ENCODE assay signal across 12 cellular contexts in genomic region chr10:35341521-35341920, GRCh38. TPM values are rescaled to one million over a fixed set of nuclear protein-coding genes. Genes with fewer than 3 reads are reported as not detected.
A peak's percentile ranks its signal among the peaks of the same experiment; 100 is the strongest.
DNase-seq lines count a peak whose midpoint lies in the region; ATAC-seq, FAIRE-seq and TF ChIP-seq lines count a peak whose summit lies in the region.
"Had no signal": no experiment of that assay in that cellular context is flagged by ENCODE, and none has a peak within 500 bp of the region (broad histone marks: within the 10 kb centered on the region; RNA-seq: fewer than 3 reads in every experiment).

No MANE protein-coding gene starts in this region.

- H3K36me3 Mint-ChIP-seq in activated CD8-positive, alpha-beta memory T cell treated with anti-CD3 and anti-CD28 coated beads, Interleukin-2, amount 10 ng/mL, durations not matched to agents 7 days and 5 days: peaks cover 13% of the 10 kb centered on the region
- H3K36me3 Mint-ChIP-seq in mesothelial cell of epicardium: no peaks in the 10 kb centered on the region

- ATAC-seq in activated CD8-positive, alpha-beta memory T cell treated with anti-CD3 and anti-CD28 coated beads, Interleukin-2, amount 10 ng/mL, durations not matched to agents 7 days and 5 days: peak; percentile 71
- ATAC-seq in HG03575 (IDR thresholded peaks at IDR 0.05; ENCODE audit: extremely low read depth, insufficient number of reproducible peaks, low FRiP score, unreplicated experiment): peak; percentile 76
- ATAC-seq in gastrocnemius medialis: no peak

- no peak for TF ChIP-seq POLR2A in H54 (IDR thresholded peaks at IDR 0.05; ENCODE audit: low read depth, low read length)
- TF ChIP-seq POLR2A in gastrocnemius medialis (IDR thresholded peaks at IDR 0.05): no peak

- H3K4me3 ChIP-seq in gastrocnemius medialis: no peak overlapping the region
- H3K4me3 ChIP-seq: tibial nerve had no signal

- H3K4me3 Mint-ChIP-seq in activated CD8-positive, alpha-beta memory T cell treated with anti-CD3 and anti-CD28 coated beads, Interleukin-2, amount 10 ng/mL, durations not matched to agents 7 days and 5 days: peak overlapping the region; percentile 63
- H3K4me3 Mint-ChIP-seq in mesothelial cell of epicardium: no peak overlapping the region

- no peaks in the 10 kb centered on the region for H3K9me3 ChIP-seq in gastrocnemius medialis
- H3K9me3 ChIP-seq: tibial nerve had no signal

- H3K27me3 Mint-ChIP-seq in activated CD8-positive, alpha-beta memory T cell treated with anti-CD3 and anti-CD28 coated beads, Interleukin-2, amount 10 ng/mL, durations not matched to agents 7 days and 5 days: no peaks in the 10 kb centered on the region
- no peaks in the 10 kb centered on the region for H3K27me3 Mint-ChIP-seq in mesothelial cell of epicardium (ENCODE audit: low read depth)

- H3K36me3 ChIP-seq in gastrocnemius medialis: no peaks in the 10 kb centered on the region
- H3K36me3 ChIP-seq: tibial nerve had no signal

- no peak for DNase-seq in activated CD8-positive, alpha-beta memory T cell treated with anti-CD3 and anti-CD28 coated beads, Interleukin-2, amount 10 ng/mL, durations not matched to agents 7 days and 5 days
- no peak for DNase-seq in activated CD8-positive, alpha-beta memory T cell treated with anti-CD3 and anti-CD28 coated beads, Interleukin-2, amount 50 U/mL, for 48 hours
- DNase-seq in H54 (ENCODE audit: insufficient read length, low spot score) (no peak), gastrocnemius medialis (no peak), NCI-H2081 (lab: John Stamatoyannopoulos, UW) (no peak), mesothelial cell of epicardium (ENCODE audit: low spot score in 2 of 2, unreplicated experiment in 2 of 2) (no peak)
- DNase-seq in stimulated activated CD4-positive, alpha-beta T cell treated with anti-CD3 and anti-CD28 coated beads, Interleukin-15, amount 100 ng/mL, for 24 hours: no peak
- DNase-seq: ACHN, anterior cingulate cortex had no signal

- H3K4me1 Mint-ChIP-seq in activated CD8-positive, alpha-beta memory T cell treated with anti-CD3 and anti-CD28 coated beads, Interleukin-2, amount 10 ng/mL, durations not matched to agents 7 days and 5 days: peaks cover 64% of the 10 kb centered on the region
- H3K4me1 Mint-ChIP-seq in mesothelial cell of epicardium: peaks cover 28% of the 10 kb centered on the region

- H3K9me3 Mint-ChIP-seq in activated CD8-positive, alpha-beta memory T cell treated with anti-CD3 and anti-CD28 coated beads, Interleukin-2, amount 10 ng/mL, durations not matched to agents 7 days and 5 days (ENCODE audit: low read depth): no peaks in the 10 kb centered on the region
- H3K9me3 Mint-ChIP-seq in mesothelial cell of epicardium: no peaks in the 10 kb centered on the region

- FAIRE-seq in H54 (lab: Jason Lieb, UNC): peak; percentile 55

- H3K27ac Mint-ChIP-seq in activated CD8-positive, alpha-beta memory T cell treated with anti-CD3 and anti-CD28 coated beads, Interleukin-2, amount 10 ng/mL, durations not matched to agents 7 days and 5 days: peak overlapping the region; percentile 76
- H3K27ac Mint-ChIP-seq in mesothelial cell of epicardium: no peak overlapping the region

- CTCF ChIA-PET in activated CD8-positive, alpha-beta memory T cell treated with anti-CD3 and anti-CD28 coated beads, Interleukin-2, amount 10 ng/mL, durations not matched to agents 7 days and 5 days (lab: Charles Lee): interaction anchor here (1.3 to 1.4 kb wide), 2 partner anchors 8 to 10 kb away, joined by 3 to 4 read pairs; no protein-coding TSS in a partner anchor

- TF ChIP-seq CTCF in gastrocnemius medialis (IDR thresholded peaks at IDR 0.05 in 4 of 5, conservative IDR thresholded peaks at IDR 0.05 in 1 of 5) (no peak), mesothelial cell of epicardium (IDR thresholded peaks at IDR 0.05; ENCODE audit: unreplicated experiment) (no peak)

- intact Hi-C loops in gastrocnemius medialis (cut with DNase I; ENCODE audit: low total_unique reads): no loop called here

- in situ Hi-C loops in gastrocnemius medialis (cut with MboI; ENCODE audit: low sequenced_read_pairs in 4 of 4): loop anchor here in 2 of 4 donors (25.0 kb wide), 2 partner anchors 221 to 229 kb away; no protein-coding TSS in a partner anchor

- H3K4me1 ChIP-seq in gastrocnemius medialis: peaks cover 57 to 64% of the 10 kb centered on the region in 2 donors

- no peaks in the 10 kb centered on the region for H3K27me3 ChIP-seq in gastrocnemius medialis
- H3K27me3 ChIP-seq: tibial nerve had no signal

- peak overlapping the region in 3 of 4 donors; percentile 31 to 62 (median 60) for H3K27ac ChIP-seq in gastrocnemius medialis
- H3K27ac ChIP-seq: HL-60 had no signal

RNA-seq across cellular contexts. Expression of gene CCNY, which starts 5.2 kb away (rescaled TPM):
- total RNA-seq in activated CD8-positive, alpha-beta memory T cell treated with anti-CD3 and anti-CD28 coated beads, Interleukin-2, amount 10 ng/mL, durations not matched to agents 7 days and 5 days: 10 to 100 TPM; 47.0 to 51.5 TPM
- total RNA-seq in gastrocnemius medialis (10 to 100 TPM; 23.9 to 68.1 (median 39.5) TPM), mesothelial cell of epicardium (66.5 to 75.4 TPM (median 68.9 TPM) in 3 replicates)

Comparison
In these comparisons a context has a peak if more than half of its experiments do, and no peak if none do; other contexts are left out.
1. ATAC-seq: peak in activated CD8-positive, alpha-beta memory T cell treated with anti-CD3 and anti-CD28 coated beads, Interleukin-2, amount 10 ng/mL, durations not matched to agents 7 days and 5 days (single experiment) and HG03575 (single experiment); none in gastrocnemius medialis (0 of 2).